ENCODE assay signal across 15 cellular contexts in genomic region chr14:31505411-31505810, GRCh38. TPM values are rescaled to one million over a fixed set of nuclear protein-coding genes. Genes with fewer than 3 reads are reported as not detected.
DNase-seq lines count a peak whose midpoint lies in the region; ATAC-seq and TF ChIP-seq lines count a peak whose summit lies in the region.
"Had no signal": no experiment of that assay in that cellular context is flagged by ENCODE, and none has a peak within 500 bp of the region (broad histone marks: within the 10 kb centered on the region; RNA-seq: fewer than 3 reads in every experiment).

No MANE protein-coding gene starts in this region.

- CTCF ChIA-PET in AG04449 (lab: Yijun Ruan, JAX): interaction anchor here (0.9 to 2.0 kb wide), 9 partner anchors 10 to 749 kb away, joined by 3 to 6 read pairs (median 4); partner anchors contain the start of gene DTD2

- no peaks in the 10 kb centered on the region for H3F3A ChIP-seq in MM.1S (ENCODE audit: insufficient read depth, low read length)

- H3K56ac ChIP-seq in mesendoderm (ENCODE audit: low read length): no peak overlapping the region

- H3K79me1 ChIP-seq in mesendoderm (ENCODE audit: low read length): no peaks in the 10 kb centered on the region

- no peak overlapping the region for H2AFZ ChIP-seq in MM.1S (ENCODE audit: low read length)

- WGBS in mesendoderm (ENCODE audit: extremely low coverage, insufficient coverage, low lambda C conversion rate): no CpG with 5 or more reads among the region's 1 CpG

- H3K27ac ChIP-seq in MM.1S (ENCODE audit: low read length): no peak overlapping the region
- no peak overlapping the region for H3K27ac ChIP-seq in mesendoderm (ENCODE audit: low read depth, low read length)
- H3K27ac ChIP-seq: gastrocnemius medialis had no signal

- H3K79me2 ChIP-seq in MM.1S (ENCODE audit: low read length) (no peaks in the 10 kb centered on the region), mesendoderm (ENCODE audit: control insufficient read depth, insufficient read depth, low read length) (no peaks in the 10 kb centered on the region)

- H3K4me3 ChIP-seq in AG04449 (ENCODE audit: low read depth, low read length) (no peak overlapping the region), MM.1S (ENCODE audit: low read length) (no peak overlapping the region), mesendoderm (ENCODE audit: low read length) (no peak overlapping the region)
- H3K4me3 ChIP-seq: gastrocnemius medialis had no signal

- H3K4me2 ChIP-seq in MM.1S (ENCODE audit: low read depth, low read length) (no peak overlapping the region), mesendoderm (ENCODE audit: low read length) (no peak overlapping the region)

- H4K20me1 ChIP-seq in MM.1S (ENCODE audit: insufficient read depth, low read length): no peaks in the 10 kb centered on the region

- POLR2A ChIA-PET in AG04449 (lab: Yijun Ruan, JAX): interaction anchor here (1.0 kb wide), 1 partner anchor 48 kb away, joined by 4 read pairs; the partner anchor contains the start of gene DTD2

- H3K9ac ChIP-seq in MM.1S (ENCODE audit: low read length) (no peak overlapping the region), mesendoderm (ENCODE audit: low read length) (no peak overlapping the region)

- H2AK5ac ChIP-seq in mesendoderm (ENCODE audit: low read length): no peak overlapping the region

- no peak overlapping the region for H4K8ac ChIP-seq in mesendoderm (ENCODE audit: low read depth, low read length)

- H4K5ac ChIP-seq in mesendoderm (ENCODE audit: low read length): no peak overlapping the region

- no peak overlapping the region for H3K23ac ChIP-seq in mesendoderm (ENCODE audit: low read length)

- H3K9me3 ChIP-seq in MM.1S (replicated peaks; ENCODE audit: insufficient read depth, low read length): no peaks in the 10 kb centered on the region
- H3K9me3 ChIP-seq: gastrocnemius medialis had no signal

- H2BK5ac ChIP-seq in mesendoderm (ENCODE audit: low read length): no peak overlapping the region

- H2BK120ac ChIP-seq in mesendoderm (ENCODE audit: low read depth, low read length): no peak overlapping the region

- H3K4me1 ChIP-seq in MM.1S (ENCODE audit: low read length): no peaks in the 10 kb centered on the region
- no peaks in the 10 kb centered on the region for H3K4me1 ChIP-seq in mesendoderm (ENCODE audit: control insufficient read depth, low read depth, low read length)

- H2BK15ac ChIP-seq in mesendoderm (replicated peaks; ENCODE audit: low read depth): no peak overlapping the region

- DNase-seq in AG04449 (ENCODE audit: low read depth, low spot score) (peak; percentile 85), LHCN-M2 (ENCODE audit: low read depth) (peak; percentile 44), fibroblast of gingiva (ENCODE audit: low read depth) (peak; percentile 29), myocyte (ENCODE audit: low read depth) (peak; percentile 35), MM.1S (no peak), mesendoderm (no peak)
- no peak for DNase-seq in activated CD4-positive, CD25-positive, alpha-beta regulatory T cell treated with anti-CD3 and anti-CD28 coated beads, Interleukin-2, amount 50 U/mL, for 72 hours
- DNase-seq: AML-193; DMS79 treated with DMSO at 0.1 percent for 48 hours; gastrocnemius medialis; SHP77; stimulated activated CD8-positive, alpha-beta memory T cell treated with anti-CD3 and anti-CD28 coated beads, Interleukin-4, amount 100 ng/mL, for 48 hours had no signal

- no peak overlapping the region for H3K4ac ChIP-seq in mesendoderm (ENCODE audit: low read depth, low read length)

- H3K36me3 ChIP-seq in MM.1S (replicated peaks; ENCODE audit: insufficient read depth, low read length) (no peaks in the 10 kb centered on the region), mesendoderm (ENCODE audit: control insufficient read depth, insufficient read depth, low read length) (no peaks in the 10 kb centered on the region)
- H3K36me3 ChIP-seq: gastrocnemius medialis had no signal

- no peak for ATAC-seq in GM18519 (IDR thresholded peaks at IDR 0.05; ENCODE audit: low FRiP score, unreplicated experiment)
- ATAC-seq: gastrocnemius medialis had no signal

- no peaks in the 10 kb centered on the region for H3K27me3 ChIP-seq in MM.1S (replicated peaks; ENCODE audit: insufficient read depth, low read length)
- no peaks in the 10 kb centered on the region for H3K27me3 ChIP-seq in mesendoderm (ENCODE audit: insufficient read depth, low read length, poor library complexity)
- H3K27me3 ChIP-seq: gastrocnemius medialis had no signal

- H3K9me2 ChIP-seq in MM.1S (replicated peaks; ENCODE audit: insufficient read depth, low read length): no peaks in the 10 kb centered on the region

- TF ChIP-seq CTCF in AG04449 (IDR thresholded peaks at IDR 0.05; ENCODE audit: insufficient read depth, low read length, missing control alignments): no peak
- no peak for TF ChIP-seq CTCF in MM.1S (IDR thresholded peaks at IDR 0.05; ENCODE audit: low read length)

- H3K18ac ChIP-seq in mesendoderm (ENCODE audit: low read length): no peak overlapping the region

RNA-seq across cellular contexts. Expression of gene GPR33, which starts 17.6 kb away (rescaled TPM):
- total RNA-seq in LHCN-M2 (2014; rRNA removed): not detected in 2 replicates
- not detected for polyA plus RNA-seq in LHCN-M2 (2012)
- not detected in 2 replicates for total RNA-seq in myocyte
- not detected for polyA plus RNA-seq in myocyte (2012)
- polyA plus RNA-seq in mesendoderm (2013, experiment 1 of 2): not detected
- not detected for polyA plus RNA-seq in mesendoderm (2013, experiment 2 of 2)
- total RNA-seq: activated CD8-positive, alpha-beta memory T cell treated with anti-CD3 and anti-CD28 coated beads for 36 hours; gastrocnemius medialis; NCI-H460 had no signal

RNA-seq across cellular contexts. Expression of gene DTD2, which starts 48.1 kb away (rescaled TPM):
- total RNA-seq in LHCN-M2 (2014; rRNA removed) (35.7 and 36.0 TPM in 2 replicates), myocyte (28.0 and 32.7 TPM in 2 replicates)
- 9.0 TPM for polyA plus RNA-seq in LHCN-M2 (2012)
- 11.8 TPM for polyA plus RNA-seq in myocyte (2012)
- polyA plus RNA-seq in mesendoderm (2013, experiment 1 of 2): 14.9 TPM
- 14.7 TPM for polyA plus RNA-seq in mesendoderm (2013, experiment 2 of 2)

RNA-seq across cellular contexts. Expression of gene NUBPL, which starts 55.8 kb away (rescaled TPM):
- total RNA-seq in LHCN-M2 (2014; rRNA removed): 12.0 and 15.9 TPM in 2 replicates
- 5.7 TPM for polyA plus RNA-seq in LHCN-M2 (2012)
- total RNA-seq in myocyte: 9.3 and 9.5 TPM in 2 replicates
- polyA plus RNA-seq in myocyte (2012): 9.8 TPM
- polyA plus RNA-seq in mesendoderm (2013, experiment 1 of 2): 6.5 TPM
- polyA plus RNA-seq in mesendoderm (2013, experiment 2 of 2): 6.4 TPM

Comparison
In these comparisons a context has a peak if more than half of its experiments do, and no peak if none do; other contexts are left out.
1. DNase-seq: peak in AG04449 (single experiment), LHCN-M2 (single experiment), fibroblast of gingiva (single experiment) and myocyte (single experiment); none in MM.1S (single experiment), activated CD4-positive, CD25-positive, alpha-beta regulatory T cell treated with anti-CD3 and anti-CD28 coated beads, Interleukin-2, amount 50 U/mL, for 72 hours (single experiment) and mesendoderm (single experiment).